Comparison of ENCODE assay signal across 14 cellular contexts in the genomic region with DNA sequence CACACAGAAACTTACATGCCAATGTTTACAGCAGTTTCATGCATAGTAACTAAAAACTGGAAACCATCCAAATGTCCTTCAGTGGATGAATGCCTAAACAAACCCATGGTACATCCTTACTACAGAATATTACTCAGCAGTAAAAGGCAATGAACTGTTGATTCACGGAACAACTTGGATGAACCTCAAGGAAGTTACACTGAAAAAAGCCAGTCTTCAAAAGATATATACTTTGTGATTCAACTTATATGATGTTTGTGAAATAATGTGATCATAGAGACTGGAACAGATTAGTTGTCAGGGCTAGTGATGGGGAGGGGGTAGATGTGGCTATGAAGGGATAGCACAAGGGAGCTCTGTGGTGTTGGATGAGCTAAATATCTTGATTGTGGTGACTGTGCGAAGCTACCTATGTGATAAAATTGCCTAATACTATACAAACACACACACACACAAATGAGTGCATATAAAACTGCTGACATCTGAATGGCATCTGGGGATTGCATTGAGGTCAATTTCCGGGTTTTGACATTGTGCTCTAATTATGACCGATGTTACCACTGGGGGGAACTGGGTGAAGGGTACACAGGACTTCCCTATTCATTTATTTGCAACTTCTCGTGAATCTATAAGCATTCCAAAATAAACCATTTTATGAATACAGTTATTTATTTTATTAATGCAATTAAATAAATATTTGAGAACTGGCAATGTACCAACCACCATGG.
DNase-seq lines count a peak whose midpoint lies in the region; ATAC-seq and TF ChIP-seq lines count a peak whose summit lies in the region.
"Had no signal": no experiment of that assay in that cellular context is flagged by ENCODE, and none has a peak within 500 bp of the region (broad histone marks: within the 10 kb centered on the region; RNA-seq: fewer than 3 reads in every experiment).

No MANE protein-coding gene starts in this region.

- H3K4me3 ChIP-seq in brain microvascular endothelial cell (ENCODE audit: low read depth, low read length) = no peak overlapping the region
- no peak overlapping the region for H3K4me3 ChIP-seq in upper lobe of right lung
- H3K4me3 ChIP-seq: heart right ventricle, SJSA1 had no signal

- TF ChIP-seq CTCF in brain microvascular endothelial cell (IDR thresholded peaks at IDR 0.05; ENCODE audit: low read depth, low read length, missing control alignments) (no peak), upper lobe of right lung (IDR thresholded peaks at IDR 0.05) (no peak), RWPE1 (conservative IDR thresholded peaks at IDR 0.05; ENCODE audit: low read depth) (no peak)

- intact Hi-C loops in upper lobe of right lung (cut with DNase I) = no loop called here

- H3K9me3 ChIP-seq in upper lobe of right lung = no peaks in the 10 kb centered on the region
- H3K9me3 ChIP-seq: SJSA1 had no signal

- H3K27ac ChIP-seq in brain microvascular endothelial cell = no peak overlapping the region
- no peak overlapping the region for H3K27ac ChIP-seq in upper lobe of right lung
- no peak overlapping the region for H3K27ac ChIP-seq in RWPE1
- H3K27ac ChIP-seq: heart right ventricle, SJSA1 had no signal

- H3K27me3 ChIP-seq in brain microvascular endothelial cell (replicated peaks) (no peaks in the 10 kb centered on the region), upper lobe of right lung (no peaks in the 10 kb centered on the region)
- H3K27me3 ChIP-seq: heart right ventricle, SJSA1 had no signal

- CTCF ChIA-PET in RWPE1 (lab: Yijun Ruan, JAX) = no interaction called here

- no peaks in the 10 kb centered on the region for H3K36me3 ChIP-seq in brain microvascular endothelial cell (replicated peaks)
- H3K36me3 ChIP-seq in upper lobe of right lung = no peaks in the 10 kb centered on the region
- H3K36me3 ChIP-seq: SJSA1 had no signal

- peak; percentile 64 for ATAC-seq in upper lobe of right lung
- ATAC-seq: heart right ventricle had no signal

- POLR2A ChIA-PET in RWPE1 (lab: Yijun Ruan, JAX; ENCODE audit: low non-redundant PET) = no interaction called here

- peaks cover 10% of the 10 kb centered on the region for H3K4me1 ChIP-seq in upper lobe of right lung
- H3K4me1 ChIP-seq: SJSA1 had no signal

- in situ Hi-C loops in brain microvascular endothelial cell (cut with HindIII; ENCODE audit: low pct_ligation_motif_present, low sequenced_read_pairs) = no loop called here

- DNase-seq in NOMO-1 treated with DMSO at 0.1 percent for 48 hours (lab: John Stamatoyannopoulos, UW; ENCODE audit: unreplicated experiment) (peak; percentile 11), NOMO-1 treated with dmso at 0.1 percent for 144 hours (lab: John Stamatoyannopoulos, UW; ENCODE audit: unreplicated experiment) (no peak), brain microvascular endothelial cell (peak; percentile 53), glomerular visceral epithelial cell (ENCODE audit: extremely low spot score) (peak; percentile 43), upper lobe of right lung (no peak), NCI-H2227 (lab: John Stamatoyannopoulos, UW; ENCODE audit: unreplicated experiment) (no peak), RWPE1 (ENCODE audit: low spot score) (no peak), NCI-H146 (lab: John Stamatoyannopoulos, UW) (no peak)
- DNase-seq: activated B cell treated with CpG ODN at 0.5 μM for 24 hours, cerebellar nuclear complex, heart right ventricle, NCI-H510A treated with DMSO at 0.1 percent for 48 hours, retina had no signal

Comparison
In these comparisons a context has a peak if more than half of its experiments do, and no peak if none do; other contexts are left out.
1. DNase-seq: peak in NOMO-1 treated with DMSO at 0.1 percent for 48 hours (single experiment), brain microvascular endothelial cell (single experiment) and glomerular visceral epithelial cell (single experiment); none in NOMO-1 treated with dmso at 0.1 percent for 144 hours (single experiment), upper lobe of right lung (single experiment), NCI-H2227 (single experiment), RWPE1 (single experiment) and NCI-H146 (single experiment).